Comparison of ENCODE assay signal across 16 cellular contexts in the genomic region with DNA sequence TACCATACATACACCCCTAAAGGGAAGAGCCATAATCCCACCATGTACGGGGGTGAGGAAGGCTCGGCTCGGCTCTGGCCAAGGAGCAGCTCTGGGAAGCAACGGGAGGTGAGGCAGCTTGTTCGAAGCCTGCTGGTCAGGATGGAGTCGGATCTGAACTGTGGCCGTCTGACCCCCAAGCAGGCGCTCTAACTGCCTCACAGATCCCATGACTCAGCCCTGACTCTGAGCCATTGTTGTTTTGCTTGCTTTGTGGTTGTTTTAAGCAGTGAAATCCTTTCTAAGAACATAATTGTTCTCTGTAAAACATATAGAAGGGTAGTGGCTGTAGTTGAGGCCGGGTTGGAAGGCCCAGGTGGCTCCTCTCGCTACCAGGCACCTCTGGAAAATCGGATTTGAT. TPM values are rescaled to one million over a fixed set of nuclear protein-coding genes. Genes with fewer than 3 reads are reported as not detected.
DNase-seq lines count a peak whose midpoint lies in the region; ATAC-seq and TF ChIP-seq lines count a peak whose summit lies in the region.
"Had no signal": no experiment of that assay in that cellular context is flagged by ENCODE, and none has a peak within 500 bp of the region (broad histone marks: within the 10 kb centered on the region; RNA-seq: fewer than 3 reads in every experiment).

No MANE protein-coding gene starts in this region.

- WGBS in IMR-90 (ENCODE audit: extremely low coverage in 2 of 2, insufficient read length in 1 of 2), 2 experiments: no CpG with 5 or more reads among the region's 11 CpGs
- WGBS in mammary epithelial cell (ENCODE audit: low coverage, missing lambda C conversion rate): 89% methylated on average over 11 of the region's 11 CpGs

- H3K4me3 ChIP-seq in IMR-90 (ENCODE audit: insufficient read depth, low read depth, low read length) (no peak overlapping the region), mammary epithelial cell (replicated peaks in 1 of 3; ENCODE audit: insufficient read depth in 1 of 3, low read depth in 2 of 3, low read length in 3 of 3) (no peak overlapping the region)
- H3K4me3 ChIP-seq: cardiac muscle cell, gastroesophageal sphincter, left ventricle myocardium inferior had no signal

- peaks cover 0 to 40% of the 10 kb centered on the region in 2 experiments; a peak in 2 of 4 replicates for H3K79me1 ChIP-seq in IMR-90 (ENCODE audit: low read depth in 1 of 2, low read length in 2 of 2)

- CTCF ChIA-PET in IMR-90 (lab: Yijun Ruan, JAX): no interaction called here
- CTCF ChIA-PET in mammary epithelial cell (lab: Charles Lee; ENCODE audit: low non-redundant PET): no interaction called here

- H3K9me1 ChIP-seq in IMR-90 (ENCODE audit: insufficient read depth, low read length): peaks cover 10% of the 10 kb centered on the region

- H3K4me1 ChIP-seq in IMR-90 (ENCODE audit: control insufficient read depth, insufficient read depth, low read length) (peaks cover 6% of the 10 kb centered on the region), mammary epithelial cell (ENCODE audit: insufficient read depth, low read length) (peaks cover 12% of the 10 kb centered on the region)
- H3K4me1 ChIP-seq: gastroesophageal sphincter had no signal

- H3K27ac ChIP-seq in IMR-90 (ENCODE audit: insufficient read depth, low read length) (peak overlapping the region; percentile 32), mammary epithelial cell (ENCODE audit: insufficient read depth, low read depth, low read length) (no peak overlapping the region)
- H3K27ac ChIP-seq: cardiac muscle cell, gastroesophageal sphincter, left ventricle myocardium inferior had no signal

- no peak overlapping the region for H3K56ac ChIP-seq in IMR-90 (ENCODE audit: extremely low read depth, insufficient read depth, low read length)

- peak overlapping the region; percentile 67 for H2BK5ac ChIP-seq in IMR-90 (ENCODE audit: low read depth, low read length, poor library complexity, severe bottlenecking)

- H2BK20ac ChIP-seq in IMR-90 (ENCODE audit: low read depth, low read length): peak overlapping the region; percentile 50

- TF ChIP-seq RAD21 in IMR-90 (IDR thresholded peaks at IDR 0.05; ENCODE audit: low read length): no peak

- peak overlapping the region; percentile 80 for H4K5ac ChIP-seq in IMR-90 (ENCODE audit: low read depth, low read length)

- H4K20me1 ChIP-seq in IMR-90 (ENCODE audit: insufficient read depth, low read length): no peaks in the 10 kb centered on the region
- no peaks in the 10 kb centered on the region for H4K20me1 ChIP-seq in mammary epithelial cell (ENCODE audit: insufficient read depth, low read length)

- H2AK5ac ChIP-seq in IMR-90 (ENCODE audit: low read depth, low read length): peak overlapping the region; percentile 57

- POLR2A ChIA-PET in IMR-90 (lab: Charles Lee; ENCODE audit: unreplicated experiment): no interaction called here

- H4K8ac ChIP-seq in IMR-90 (ENCODE audit: low read depth in 2 of 2, low read length in 2 of 2): peak overlapping the region; percentile 28 to 89; a peak in 3 of 4 replicates

- H3K14ac ChIP-seq in IMR-90 (replicated peaks; ENCODE audit: low read depth, low read length): peak overlapping the region; percentile 41

- no peak overlapping the region for H3K4me2 ChIP-seq in IMR-90 (ENCODE audit: low read depth, low read length)
- no peak overlapping the region for H3K4me2 ChIP-seq in mammary epithelial cell (ENCODE audit: insufficient read depth, low read depth, low read length)

- intact Hi-C loops in IMR-90 (cut with micrococcal nuclease): no loop called here
- intact Hi-C loops in mammary epithelial cell (cut with micrococcal nuclease): no loop called here

- H4K91ac ChIP-seq in IMR-90 (ENCODE audit: insufficient read depth, low read depth, low read length): peak overlapping the region; percentile 54

- H3K4ac ChIP-seq in IMR-90 (ENCODE audit: low read depth, low read length): peak overlapping the region; percentile 78

- peaks cover 74% of the 10 kb centered on the region for H3K79me2 ChIP-seq in mammary epithelial cell (ENCODE audit: insufficient read depth, low read length)

- H2AK9ac ChIP-seq in IMR-90 (replicated peaks; ENCODE audit: low read depth, low read length, poor library complexity): peak overlapping the region; percentile 83

- H3K36me3 ChIP-seq in IMR-90 (ENCODE audit: control insufficient read depth, insufficient read depth, low read length) (no peaks in the 10 kb centered on the region), mammary epithelial cell (ENCODE audit: insufficient read depth, low read length) (peaks cover 7% of the 10 kb centered on the region)
- H3K36me3 ChIP-seq: cardiac muscle cell, gastroesophageal sphincter, left ventricle myocardium inferior had no signal

- H3K27me3 ChIP-seq in IMR-90 (ENCODE audit: control insufficient read depth, insufficient read depth, low read length) (no peaks in the 10 kb centered on the region), mammary epithelial cell (ENCODE audit: insufficient read depth, low read length) (no peaks in the 10 kb centered on the region)
- H3K27me3 ChIP-seq: cardiac muscle cell, gastroesophageal sphincter had no signal

- H3K9ac ChIP-seq in IMR-90 (ENCODE audit: low read depth, low read length): no peak overlapping the region
- H3K9ac ChIP-seq in mammary epithelial cell (ENCODE audit: insufficient read depth, low read length): no peak overlapping the region

- no peaks in the 10 kb centered on the region for H3K9me3 ChIP-seq in IMR-90 (ENCODE audit: control insufficient read depth, insufficient read depth, low read length)
- H3K9me3 ChIP-seq in mammary epithelial cell (replicated peaks; ENCODE audit: insufficient read depth, low read length): no peaks in the 10 kb centered on the region
- H3K9me3 ChIP-seq: gastroesophageal sphincter, left ventricle myocardium inferior had no signal

- H2BK15ac ChIP-seq in IMR-90 (ENCODE audit: low read depth, low read length): peak overlapping the region; percentile 42; the same call in 1 of the 3 replicates

- H2AFZ ChIP-seq in IMR-90 (replicated peaks; ENCODE audit: low read length, poor library complexity) (peak overlapping the region; percentile 76), mammary epithelial cell (ENCODE audit: low read depth, low read length) (no peak overlapping the region)

- BruUV-seq in IMR-90 (replicated peaks; lab: Mats Ljungman, UMichigan) (no TSS peak), mammary epithelial cell (replicated peaks; lab: Mats Ljungman, UMichigan) (no TSS peak)

- no peak for TF ChIP-seq POLR2A in IMR-90 (IDR thresholded peaks at IDR 0.05; ENCODE audit: low read depth, low read length)

- dilution Hi-C loops in IMR-90 (cut with HindIII; ENCODE audit: low sequenced_read_pairs, unreplicated experiment): no loop called here
- dilution Hi-C loops in mammary epithelial cell (cut with HindIII; ENCODE audit: low sequenced_read_pairs): no loop called here

- H2BK120ac ChIP-seq in IMR-90 (ENCODE audit: low read depth, low read length): peak overlapping the region; percentile 86

- DNase-seq in AG08396 (ENCODE audit: low spot score) (peak; percentile 79), IMR-90 (peak; percentile 89), mammary epithelial cell (peak; percentile 55), kidney tubule cell (ENCODE audit: low spot score) (peak; percentile 60), DMS 273 (lab: John Stamatoyannopoulos, UW; ENCODE audit: unreplicated experiment) (no peak), NCI-H2081 (lab: John Stamatoyannopoulos, UW) (no peak)
- DNase-seq: activated T-cell treated with anti-CD3 and anti-CD28 coated beads, Interleukin-2, amount 50 U/mL, for 24 hours; KBM-7; left ventricle myocardium inferior; NCI-H2171 had no signal

- H3K23ac ChIP-seq in IMR-90 (ENCODE audit: low read depth, low read length): peak overlapping the region; percentile 58; the same call in 1 of the 2 replicates

- TF ChIP-seq CTCF in IMR-90 (conservative IDR thresholded peaks at IDR 0.05; ENCODE audit: low read depth, low read length) (no peak), mammary epithelial cell (conservative IDR thresholded peaks at IDR 0.05 in 1 of 2, IDR thresholded peaks at IDR 0.05 in 1 of 2; ENCODE audit: extremely low read depth in 1 of 2, insufficient read depth in 1 of 2, low read depth in 1 of 2, low read length in 2 of 2) (no peak)

- ATAC-seq in IMR-90 (ENCODE audit: low read depth): peak; percentile 90
- ATAC-seq in HG03280 (IDR thresholded peaks at IDR 0.05; ENCODE audit: unreplicated experiment): no peak
- no peak for ATAC-seq in HG03108 (IDR thresholded peaks at IDR 0.05; ENCODE audit: unreplicated experiment)
- ATAC-seq: gastroesophageal sphincter had no signal

- in situ Hi-C loops in IMR-90 (cut with MboI; ENCODE audit: low sequenced_read_pairs): no loop called here
- in situ Hi-C loops in mammary epithelial cell (cut with MboI; ENCODE audit: low sequenced_read_pairs in 2 of 2): no loop called here

- peak overlapping the region; percentile 70 for H3K18ac ChIP-seq in IMR-90 (ENCODE audit: low read depth, low read length)

TF ChIP-seq in IMR-90, 13 proteins besides CTCF, POLR2A, EP300 and RAD21:
- TF ChIP-seq FOS (IDR thresholded peaks at IDR 0.05; ENCODE audit: low read depth, low read length): peak; percentile 46
- TF ChIP-seq NFE2L2 (IDR thresholded peaks at IDR 0.05; ENCODE audit: low read depth, low read length): no peak
- TF ChIP-seq, protein P1, sequence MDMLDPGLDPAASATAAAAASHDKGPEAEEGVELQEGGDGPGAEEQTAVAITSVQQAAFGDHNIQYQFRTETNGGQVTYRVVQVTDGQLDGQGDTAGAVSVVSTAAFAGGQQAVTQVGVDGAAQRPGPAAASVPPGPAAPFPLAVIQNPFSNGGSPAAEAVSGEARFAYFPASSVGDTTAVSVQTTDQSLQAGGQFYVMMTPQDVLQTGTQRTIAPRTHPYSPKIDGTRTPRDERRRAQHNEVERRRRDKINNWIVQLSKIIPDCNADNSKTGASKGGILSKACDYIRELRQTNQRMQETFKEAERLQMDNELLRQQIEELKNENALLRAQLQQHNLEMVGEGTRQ (IDR thresholded peaks at IDR 0.05; ENCODE audit: low read depth, low read length): no peak

RNA-seq across cellular contexts. Expression of a gene that starts 10.9 kb away (rescaled TPM):
- total RNA-seq in IMR-90 (2012; rRNA removed) (0.72 and 1.1 TPM in 2 replicates), mammary epithelial cell (10 to 100 TPM; 10.3 to 42.4 TPM)
- polyA plus RNA-seq in IMR-90 (2012; rRNA removed) (1.7 and 1.8 TPM in 2 replicates), mammary epithelial cell (9.5 TPM)
- 1.6 and 1.7 TPM in 2 replicates for polyA plus RNA-seq in IMR-90 (2012; cell fraction: cytosol; rRNA removed)
- polyA plus RNA-seq in IMR-90 (2012; cell fraction: nucleus; rRNA removed; ENCODE audit: low replicate concordance): 3.0 and 3.3 TPM in 2 replicates
- 27.8 TPM for polyA minus RNA-seq in mammary epithelial cell
- total RNA-seq: G401 had no signal

RNA-seq across cellular contexts. Expression of a gene that starts 41.6 kb away (rescaled TPM):
- total RNA-seq in IMR-90 (2012; rRNA removed) (under 0.01 and 0.18 TPM in 2 replicates), mammary epithelial cell (not detected)
- polyA plus RNA-seq in IMR-90 (2012; rRNA removed) (0.32 and 0.34 TPM in 2 replicates), mammary epithelial cell (not detected)
- polyA plus RNA-seq in IMR-90 (2012; cell fraction: cytosol; rRNA removed): 0.50 and 0.60 TPM in 2 replicates
- 0.12 and 0.18 TPM in 2 replicates for polyA plus RNA-seq in IMR-90 (2012; cell fraction: nucleus; rRNA removed; ENCODE audit: low replicate concordance)
- not detected for polyA minus RNA-seq in mammary epithelial cell
- total RNA-seq: G401, left ventricle myocardium inferior, omental fat pad had no signal

Comparison
In these comparisons a context has a peak if more than half of its experiments do, and no peak if none do; other contexts are left out.
1. DNase-seq: peak in AG08396 (single experiment), IMR-90 (single experiment), mammary epithelial cell (single experiment) and kidney tubule cell (single experiment); none in DMS 273 (single experiment) and NCI-H2081 (0 of 2).